ENCODE assay signal across 14 cellular contexts in the genomic region with DNA sequence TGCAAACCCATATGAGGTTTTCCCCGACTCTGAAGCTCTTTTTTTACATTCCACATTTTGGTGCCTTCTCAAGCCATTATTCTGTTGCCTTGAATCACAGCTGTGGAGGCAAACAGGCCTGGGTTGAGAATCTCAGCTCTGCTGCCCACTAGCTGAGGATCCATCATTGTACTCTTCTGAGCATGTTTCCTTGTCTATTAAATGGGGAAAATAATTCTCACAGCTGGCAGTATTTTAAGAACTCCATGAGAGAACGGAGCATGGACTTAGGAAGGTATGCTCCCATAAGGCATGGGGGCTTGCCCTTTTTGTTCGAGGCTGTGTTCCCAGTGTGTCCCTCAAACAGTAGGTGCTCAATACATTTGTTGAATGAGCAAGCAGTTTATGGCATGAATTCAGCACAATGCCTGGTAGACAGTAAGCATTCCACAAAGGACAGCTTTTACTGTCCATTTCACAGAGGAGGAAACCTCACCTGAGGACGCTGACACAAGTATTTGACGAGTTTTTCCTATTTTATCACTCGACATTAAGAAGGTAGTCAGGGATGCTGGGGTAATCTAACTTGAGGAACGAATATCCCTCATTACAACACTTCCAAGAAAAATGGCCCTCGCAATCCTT. TPM values are rescaled to one million over a fixed set of nuclear protein-coding genes. Genes with fewer than 3 reads are reported as not detected.
DNase-seq lines count a peak whose midpoint lies in the region; ATAC-seq and TF ChIP-seq lines count a peak whose summit lies in the region.
"Had no signal": no experiment of that assay in that cellular context is flagged by ENCODE, and none has a peak within 500 bp of the region (broad histone marks: within the 10 kb centered on the region; RNA-seq: fewer than 3 reads in every experiment).

No MANE protein-coding gene starts in this region.

- peak overlapping the region; percentile 95 for H3K4me3 Mint-ChIP-seq in WTC11
- H3K4me3 Mint-ChIP-seq: T-helper 17 cell had no signal

- H3K27ac Mint-ChIP-seq in WTC11: peak overlapping the region; percentile 97
- H3K27ac Mint-ChIP-seq: memory B cell, T-helper 17 cell had no signal

- TF ChIP-seq CTCF in WTC11 (IDR thresholded peaks at IDR 0.05): no peak

- peaks cover 11% of the 10 kb centered on the region for H3K27me3 Mint-ChIP-seq in WTC11 (ENCODE audit: low read depth)

- H3K4me1 Mint-ChIP-seq in WTC11: peaks cover 20% of the 10 kb centered on the region

- CTCF ChIA-PET in WTC11 (lab: Charles Lee): interaction anchor here (0.5 to 2.8 kb wide), 5 partner anchors 11 to 311 kb away, joined by 3 to 13 read pairs (median 4); no protein-coding TSS in a partner anchor

- H3K4me1 ChIP-seq in iPS-18a (ENCODE audit: control insufficient read depth, low read depth, low read length) (peaks cover 7% of the 10 kb centered on the region), subcutaneous abdominal adipose tissue (ENCODE audit: control insufficient read depth in 5 of 5, insufficient read depth in 5 of 5, low read length in 5 of 5) (peaks cover 2 to 32% (median 12%) of the 10 kb centered on the region in 5 donors)

- H3K4me3 ChIP-seq in iPS-18a (ENCODE audit: low read length) (peak overlapping the region; percentile 87), subcutaneous abdominal adipose tissue (ENCODE audit: low read depth in 1 of 5, low read length in 5 of 5) (peak overlapping the region in 3 of 5 donors; percentile 87 to 94 (median 91))

- in situ Hi-C loops in ACHN (cut with HindIII; ENCODE audit: low pct_ligation_motif_present, low pct_unique_long_range_greater_than_20kb, low sequenced_read_pairs): no loop called here

- ATAC-seq in WTC11 (no peak), HG03135 (IDR thresholded peaks at IDR 0.05; ENCODE audit: unreplicated experiment) (no peak), HG03521 (IDR thresholded peaks at IDR 0.05; ENCODE audit: unreplicated experiment) (no peak)
- ATAC-seq: stimulated activated naive CD8-positive, alpha-beta T cell treated with anti-CD3 and anti-CD28 coated beads, Interleukin-15, Interleukin-2, amounts not matched to agents 100 U/mL and 50 U/mL, for 24 hours; T-helper 17 cell had no signal

- H3K36me3 ChIP-seq in iPS-18a (ENCODE audit: control insufficient read depth, low read depth, low read length) (no peaks in the 10 kb centered on the region), subcutaneous abdominal adipose tissue (ENCODE audit: control insufficient read depth in 5 of 5, insufficient read depth in 5 of 5, low read length in 5 of 5) (no peaks in the 10 kb centered on the region)

- H3K36me3 Mint-ChIP-seq in WTC11: peaks cover 2% of the 10 kb centered on the region; the same call in 1 of the 2 replicates
- H3K36me3 Mint-ChIP-seq: memory B cell had no signal

- peaks cover 13% of the 10 kb centered on the region for H3K9me3 Mint-ChIP-seq in WTC11
- H3K9me3 Mint-ChIP-seq: memory B cell had no signal

- no peak overlapping the region for H3K27ac ChIP-seq in iPS-18a (ENCODE audit: low read length)
- peak overlapping the region; percentile 96 for H3K27ac ChIP-seq in subcutaneous abdominal adipose tissue (ENCODE audit: low read depth, low read length)

- H3K9me3 ChIP-seq in iPS-18a (ENCODE audit: control insufficient read depth, low read depth, low read length) (no peaks in the 10 kb centered on the region), subcutaneous abdominal adipose tissue (ENCODE audit: control insufficient read depth in 5 of 5, low read length in 5 of 5) (peaks cover 0 to 11% (median 10%) of the 10 kb centered on the region in 5 donors)

- POLR2A ChIA-PET in WTC11 (lab: Charles Lee): no interaction called here

- peak; percentile 7 for DNase-seq in NCI-H146 (lab: John Stamatoyannopoulos, UW)
- no peak for DNase-seq in NCI-H146 treated with DMSO at 0.1 percent for 48 hours (lab: John Stamatoyannopoulos, UW; ENCODE audit: unreplicated experiment)
- no peak for DNase-seq in WTC11 (ENCODE audit: low spot score)
- no peak for DNase-seq in ACHN
- DNase-seq: erythroblast; NCI-H1092; stimulated activated CD4-positive, alpha-beta T cell treated with anti-CD3 and anti-CD28 coated beads, Interleukin-15, amount 100 ng/mL, for 24 hours; stimulated activated naive CD8-positive, alpha-beta T cell treated with anti-CD3 and anti-CD28 coated beads, Interleukin-15, Interleukin-2, amounts not matched to agents 100 U/mL and 50 U/mL, for 24 hours; T-helper 17 cell had no signal

- peaks cover 4% of the 10 kb centered on the region for H3K27me3 ChIP-seq in iPS-18a (ENCODE audit: control insufficient read depth, insufficient read depth, low read length)
- H3K27me3 ChIP-seq in subcutaneous abdominal adipose tissue (ENCODE audit: control insufficient read depth in 5 of 5, insufficient read depth in 4 of 5, low read length in 5 of 5): no peaks in the 10 kb centered on the region

- H3K9ac ChIP-seq in iPS-18a (ENCODE audit: low read length) (no peak overlapping the region), subcutaneous abdominal adipose tissue (ENCODE audit: low read length in 5 of 5) (no peak overlapping the region)

TF ChIP-seq in WTC11, 78 proteins besides CTCF, POLR2A, EP300 and RAD21:
- TF ChIP-seq IRF2 (CRISPR knock-in tag; IDR thresholded peaks at IDR 0.05; ENCODE audit: borderline replicate concordance, low read depth): no peak
- TF ChIP-seq ETV6 (CRISPR knock-in tag; IDR thresholded peaks at IDR 0.05): 0 out of 2 replicates have a peak, but pooled peaks have one; percentile 15

RNA-seq across cellular contexts. Expression of a gene that starts 2.2 kb away (rescaled TPM):
- 106 to 121 TPM (median 119 TPM) in 3 replicates for total RNA-seq in WTC11 (2021)
